In genomic region chr19:33677745-33678426, GRCh38 we compare ENCODE assay signal across 22 cellular contexts. TPM values are rescaled to one million over a fixed set of nuclear protein-coding genes. Genes with fewer than 3 reads are reported as not detected.
DNase-seq lines count a peak whose midpoint lies in the region; ATAC-seq and TF ChIP-seq lines count a peak whose summit lies in the region.
"Had no signal": no experiment of that assay in that cellular context is flagged by ENCODE, and none has a peak within 500 bp of the region (broad histone marks: within the 10 kb centered on the region; RNA-seq: fewer than 3 reads in every experiment).

No MANE protein-coding gene starts in this region.

- no peaks in the 10 kb centered on the region for H3K4me1 Mint-ChIP-seq in activated naive CD4-positive, alpha-beta T cell treated with anti-CD3 and anti-CD28 coated beads, Interleukin-2, amount 50 U/mL, for 24 hours
- H3K4me1 Mint-ChIP-seq: central memory CD8-positive, alpha-beta T cell had no signal

- peak overlapping the region; percentile 27 for H3K27ac Mint-ChIP-seq in activated naive CD4-positive, alpha-beta T cell treated with anti-CD3 and anti-CD28 coated beads, Interleukin-2, amount 50 U/mL, for 24 hours
- H3K27ac Mint-ChIP-seq: T-helper 2 cell treated with Interferon-gamma antibody and Interleukin-4, amounts not matched to agents 5 μg/mL and 100 μg/mL, for 36 hours had no signal

- no peaks in the 10 kb centered on the region for H3K36me3 Mint-ChIP-seq in activated naive CD4-positive, alpha-beta T cell treated with anti-CD3 and anti-CD28 coated beads, Interleukin-2, amount 50 U/mL, for 24 hours

- no peaks in the 10 kb centered on the region for H3K4me1 ChIP-seq in SJCRH30
- no peaks in the 10 kb centered on the region for H3K4me1 ChIP-seq in suprapubic skin
- H3K4me1 ChIP-seq: gastroesophageal sphincter, left lung, testis had no signal

- no peak for ATAC-seq in HG02623 (IDR thresholded peaks at IDR 0.05; ENCODE audit: unreplicated experiment)
- ATAC-seq: esophagus mucosa, gastroesophageal sphincter, left lung, mucosa of descending colon had no signal

- no peak overlapping the region for H3K4me3 Mint-ChIP-seq in activated naive CD4-positive, alpha-beta T cell treated with anti-CD3 and anti-CD28 coated beads, Interleukin-2, amount 50 U/mL, for 24 hours
- H3K4me3 Mint-ChIP-seq: central memory CD8-positive, alpha-beta T cell; T-helper 2 cell treated with Interferon-gamma antibody and Interleukin-4, amounts not matched to agents 5 μg/mL and 100 μg/mL, for 36 hours had no signal

- no peaks in the 10 kb centered on the region for H3K36me3 ChIP-seq in SJCRH30
- no peaks in the 10 kb centered on the region for H3K36me3 ChIP-seq in suprapubic skin
- H3K36me3 ChIP-seq: gastroesophageal sphincter, left lung, neutrophil had no signal

- DNase-seq in activated naive CD4-positive, alpha-beta T cell (lab: John Stamatoyannopoulos, UW), result no peak
- peak; percentile 29 to 56 for DNase-seq in SJCRH30
- DNase-seq in islet precursor cell, result peak; percentile 63
- peak; percentile 38 to 45 for DNase-seq in suprapubic skin (ENCODE audit: low spot score in 2 of 2)
- DNase-seq in D341Med (ENCODE audit: low spot score), result no peak
- DNase-seq in amygdala (lab: John Stamatoyannopoulos, UW), result no peak
- DNase-seq: activated CD4-positive, alpha-beta T cell treated with anti-CD3 and anti-CD28 coated beads for 1 hour; activated gamma-delta T cell treated with Interleukin-2 at 50 U/mL for 16 hours; left lung; mucosa of descending colon; NCI-H69; stimulated activated CD4-positive, alpha-beta T cell treated with anti-CD3 and anti-CD28 coated beads, Interleukin-15, amount 100 ng/mL, for 24 hours; testis had no signal

- WGBS in suprapubic skin, result 70% methylated on average over 4 of the region's 5 CpGs

- no peaks in the 10 kb centered on the region for H3K9me3 ChIP-seq in SJCRH30 (replicated peaks)
- H3K9me3 ChIP-seq in suprapubic skin, result no peaks in the 10 kb centered on the region
- H3K9me3 ChIP-seq: gastroesophageal sphincter, left lung, mucosa of descending colon, neutrophil, testis had no signal

- H3K27me3 ChIP-seq in SJCRH30 (no peaks in the 10 kb centered on the region), suprapubic skin (peaks cover 27% of the 10 kb centered on the region)
- H3K27me3 ChIP-seq: testis had no signal

- no peak overlapping the region for H3K4me3 ChIP-seq in SJCRH30
- no peak overlapping the region for H3K4me3 ChIP-seq in suprapubic skin
- H3K4me3 ChIP-seq: gastroesophageal sphincter, left lung, mucosa of descending colon, testis had no signal

- H3K27ac ChIP-seq in SJCRH30, result no peak overlapping the region
- no peak overlapping the region for H3K27ac ChIP-seq in suprapubic skin
- H3K27ac ChIP-seq: gastroesophageal sphincter, left lung, neutrophil, testis had no signal

- TF ChIP-seq CTCF in suprapubic skin (IDR thresholded peaks at IDR 0.05), result no peak

- TF ChIP-seq POLR2A in suprapubic skin (IDR thresholded peaks at IDR 0.05), result no peak

- peaks cover 3% of the 10 kb centered on the region for H3K27me3 Mint-ChIP-seq in activated naive CD4-positive, alpha-beta T cell treated with anti-CD3 and anti-CD28 coated beads, Interleukin-2, amount 50 U/mL, for 24 hours

- H3K9me3 Mint-ChIP-seq in activated naive CD4-positive, alpha-beta T cell treated with anti-CD3 and anti-CD28 coated beads, Interleukin-2, amount 50 U/mL, for 24 hours, result no peaks in the 10 kb centered on the region
- H3K9me3 Mint-ChIP-seq: central memory CD8-positive, alpha-beta T cell; T-helper 2 cell treated with Interferon-gamma antibody and Interleukin-4, amounts not matched to agents 5 μg/mL and 100 μg/mL, for 36 hours had no signal

- no peak for TF ChIP-seq EP300 in suprapubic skin (IDR thresholded peaks at IDR 0.05)

RNA-seq across cellular contexts. Expression of gene CHST8, which starts 56.1 kb away (rescaled TPM):
- 23.3 and 25.7 TPM in 2 replicates for total RNA-seq in SJCRH30 (2014; rRNA removed; shearing (Covaris generic))
- under 1 TPM in 1 of 4 donors, not detected in 3; 0.36 TPM for total RNA-seq in suprapubic skin
- total RNA-seq: OCI-LY7, renal cortical epithelial cell had no signal

Comparison
In these comparisons a context has a peak if more than half of its experiments do, and no peak if none do; other contexts are left out.
1. DNase-seq: peak in SJCRH30 (2 of 2), islet precursor cell (single experiment) and suprapubic skin (2 of 2); none in activated naive CD4-positive, alpha-beta T cell (0 of 4), D341Med (single experiment) and amygdala (0 of 56).
2. RNA of gene CHST8, which starts 56.1 kb away (total RNA-seq): 23.3 to 25.7 TPM in SJCRH30; 0.36 TPM in suprapubic skin; every median in the first group is over 10 times any median in the second.